9 cellular contexts compared by ENCODE assay signal in genomic region chr10:98445200-98445812, GRCh38. TPM values are rescaled to one million over a fixed set of nuclear protein-coding genes. Genes with fewer than 3 reads are reported as not detected.
DNase-seq lines count a peak whose midpoint lies in the region; ATAC-seq and TF ChIP-seq lines count a peak whose summit lies in the region.
"Had no signal": no experiment of that assay in that cellular context is flagged by ENCODE, and none has a peak within 500 bp of the region (broad histone marks: within the 10 kb centered on the region; RNA-seq: fewer than 3 reads in every experiment).

No MANE protein-coding gene starts in this region.

- H3K36me3 ChIP-seq in CD8-positive, alpha-beta T cell (ENCODE audit: insufficient read depth, low read length) = peaks cover 10% of the 10 kb centered on the region
- H3K36me3 ChIP-seq in duodenal mucosa (ENCODE audit: control insufficient read depth in 1 of 2, insufficient read depth in 2 of 2, low read length in 2 of 2) (peaks cover 18 to 37% of the 10 kb centered on the region in 2 donors), osteoblast (ENCODE audit: insufficient read depth, low read length) (peaks cover 33% of the 10 kb centered on the region)

- no peaks in the 10 kb centered on the region for H3K27me3 Mint-ChIP-seq in CD8-positive, alpha-beta T cell (ENCODE audit: low read depth)

- H4K20me1 ChIP-seq in osteoblast (ENCODE audit: insufficient read depth, low read length) = peaks cover 9% of the 10 kb centered on the region

- H3K4me1 Mint-ChIP-seq in CD8-positive, alpha-beta T cell (ENCODE audit: low read depth) = peaks cover 55% of the 10 kb centered on the region

- no peak for ATAC-seq in CD8-positive, alpha-beta T cell
- ATAC-seq in GM18498 (IDR thresholded peaks at IDR 0.05; ENCODE audit: unreplicated experiment) (no peak), HG02884 (IDR thresholded peaks at IDR 0.05; ENCODE audit: unreplicated experiment) (no peak)

- H3K79me2 ChIP-seq in osteoblast (ENCODE audit: insufficient read depth, low read length) = peaks cover 39% of the 10 kb centered on the region

- H3K27ac Mint-ChIP-seq in CD8-positive, alpha-beta T cell = peak overlapping the region; percentile 92

- CTCF ChIA-PET in CD8-positive, alpha-beta T cell (lab: Charles Lee) = interaction anchor here (0.9 to 1.5 kb wide), 4 partner anchors 9 to 23 kb away, joined by 3 to 5 read pairs (median 3); no protein-coding TSS in a partner anchor

- H3K9ac ChIP-seq in duodenal mucosa (ENCODE audit: low read depth in 1 of 2, low read length in 2 of 2) = peak overlapping the region in 1 of 2 donors; percentile 82

- no peak for TF ChIP-seq CTCF in CD8-positive, alpha-beta T cell (IDR thresholded peaks at IDR 0.05)
- no peak for TF ChIP-seq CTCF in NB4 (IDR thresholded peaks at IDR 0.05; ENCODE audit: low read depth, low read length)
- TF ChIP-seq CTCF in osteoblast (IDR thresholded peaks at IDR 0.05; ENCODE audit: extremely low read depth, low read depth, low read length) = no peak

- no peak overlapping the region for H2AFZ ChIP-seq in osteoblast (ENCODE audit: low read length)

- TF ChIP-seq POLR2A in NB4 (IDR thresholded peaks at IDR 0.05; ENCODE audit: extremely low read depth, insufficient read length) = no peak

- H3K9me3 ChIP-seq in CD8-positive, alpha-beta T cell (ENCODE audit: low read length) = no peaks in the 10 kb centered on the region
- H3K9me3 ChIP-seq in duodenal mucosa (ENCODE audit: control insufficient read depth in 1 of 2, low read length in 2 of 2) (no peaks in the 10 kb centered on the region), osteoblast (ENCODE audit: low read depth, low read length) (no peaks in the 10 kb centered on the region)

- H3K27ac ChIP-seq in CD8-positive, alpha-beta T cell (ENCODE audit: low read depth, low read length) = peak overlapping the region; percentile 81
- no peak overlapping the region for H3K27ac ChIP-seq in duodenal mucosa (ENCODE audit: low read depth, low read length)
- no peak overlapping the region for H3K27ac ChIP-seq in osteoblast (ENCODE audit: low read depth, low read length)

- peaks cover 50% of the 10 kb centered on the region for H3K36me3 Mint-ChIP-seq in CD8-positive, alpha-beta T cell

- peak overlapping the region; percentile 98 for H3K4me2 ChIP-seq in osteoblast (ENCODE audit: insufficient read depth, low read length)

- peak overlapping the region; percentile 90 for H3K4me3 Mint-ChIP-seq in CD8-positive, alpha-beta T cell

- no peaks in the 10 kb centered on the region for H3K27me3 ChIP-seq in CD8-positive, alpha-beta T cell (ENCODE audit: insufficient read depth, low read length)
- H3K27me3 ChIP-seq in duodenal mucosa (ENCODE audit: control insufficient read depth in 1 of 2, insufficient read depth in 2 of 2, low read length in 2 of 2) (no peaks in the 10 kb centered on the region), osteoblast (ENCODE audit: insufficient read depth, low read length) (no peaks in the 10 kb centered on the region)

- H3K4me1 ChIP-seq in CD8-positive, alpha-beta T cell (ENCODE audit: insufficient read depth, low read length) = peaks cover 16% of the 10 kb centered on the region
- peaks cover 18 to 25% of the 10 kb centered on the region in 2 donors for H3K4me1 ChIP-seq in duodenal mucosa (ENCODE audit: control insufficient read depth in 1 of 2, insufficient read depth in 2 of 2, low read length in 2 of 2)
- peaks cover 17% of the 10 kb centered on the region for H3K4me1 ChIP-seq in osteoblast (ENCODE audit: insufficient read depth, low read length)

- POLR2A ChIA-PET in CD8-positive, alpha-beta T cell (lab: Charles Lee) = interaction anchor here (1.5 kb wide), 1 partner anchor 30 kb away, joined by 5 read pairs; the partner anchor contains the start of gene PYROXD2

- intact Hi-C loops in CD8-positive, alpha-beta T cell (cut with DNase I, micrococcal nuclease) = loop anchor here (5.0 kb wide), 3 partner anchors 313 to 1562 kb away; partner anchors contain the start of genes DNMBP (in 1 of the 2), GOT1 (in 1 of the 2) and R3HCC1L (in 1 of the 2)

- H3K9me3 Mint-ChIP-seq in CD8-positive, alpha-beta T cell = no peaks in the 10 kb centered on the region

- peak overlapping the region; percentile 74 for H3K4me3 ChIP-seq in CD8-positive, alpha-beta T cell (ENCODE audit: low read depth, low read length)
- peak overlapping the region; percentile 82 for H3K4me3 ChIP-seq in NB4 (ENCODE audit: low read depth, low read length)
- peak overlapping the region; percentile 88 to 90 for H3K4me3 ChIP-seq in duodenal mucosa (ENCODE audit: low read depth in 1 of 2, low read length in 2 of 2)
- peak overlapping the region; percentile 89 for H3K4me3 ChIP-seq in osteoblast (ENCODE audit: insufficient read depth, low read length)

- DNase-seq in CD8-positive, alpha-beta T cell = no peak
- DNase-seq in NB4 (ENCODE audit: low read depth) (no peak), osteoblast (ENCODE audit: insufficient read length, low spot score, missing footprints) (no peak), epidermal melanocyte (ENCODE audit: insufficient read length, low spot score) (no peak)
- DNase-seq in activated CD4-positive, alpha-beta T cell treated with anti-CD3 and anti-CD28 coated beads, Interleukin-2, amount 50 U/mL, for 1 hour = no peak
- DNase-seq: activated gamma-delta T cell treated with Interleukin-2 at 50 U/mL for 16 hours had no signal

RNA-seq across cellular contexts. Expression of gene HPS1, which starts 1.4 kb away (rescaled TPM):
- total RNA-seq in CD8-positive, alpha-beta T cell = 10 to 100 TPM; 54.1 to 54.3 TPM
- total RNA-seq in osteoblast = 52.1 and 61.9 TPM in 2 replicates

RNA-seq across cellular contexts. Expression of gene PYROXD2, which starts 30.3 kb away (rescaled TPM):
- total RNA-seq in CD8-positive, alpha-beta T cell = 10 to 100 TPM in 1 of 2 experiments, 1 to 10 TPM in 1; 7.4 to 10.9 TPM
- 11.6 and 12.4 TPM in 2 replicates for total RNA-seq in osteoblast
